In genomic region chr11:128582496-128583366, GRCh38 we compare ENCODE assay signal across 10 cellular contexts. TPM values are rescaled to one million over a fixed set of nuclear protein-coding genes. Genes with fewer than 3 reads are reported as not detected.
DNase-seq lines count a peak whose midpoint lies in the region; ATAC-seq and TF ChIP-seq lines count a peak whose summit lies in the region.
"Had no signal": no experiment of that assay in that cellular context is flagged by ENCODE, and none has a peak within 500 bp of the region (broad histone marks: within the 10 kb centered on the region; RNA-seq: fewer than 3 reads in every experiment).

No MANE protein-coding gene starts in this region.

- peaks cover 37% of the 10 kb centered on the region for H3K4me1 Mint-ChIP-seq in dendritic cell treated with granulocyte-macrophage colony-stimulating factor and Interleukin-4, amounts not matched to agents 40 ng/mL and 50 ng/mL, for 4 days (ENCODE audit: low read depth)
- H3K4me1 Mint-ChIP-seq in naive thymus-derived CD8-positive, alpha-beta T cell = peaks cover 26 to 65% (median 61%) of the 10 kb centered on the region in 4 donors

- peak overlapping the region; percentile 35 for H3K4me3 ChIP-seq in NB4 (ENCODE audit: low read depth, low read length)
- H3K4me3 ChIP-seq: breast epithelium had no signal

- no peaks in the 10 kb centered on the region for H3K9me3 Mint-ChIP-seq in dendritic cell treated with granulocyte-macrophage colony-stimulating factor and Interleukin-4, amounts not matched to agents 40 ng/mL and 50 ng/mL, for 4 days
- no peaks in the 10 kb centered on the region for H3K9me3 Mint-ChIP-seq in naive thymus-derived CD8-positive, alpha-beta T cell
- H3K9me3 Mint-ChIP-seq: stimulated activated effector memory CD8-positive, alpha-beta T cell treated with anti-CD3 and anti-CD28 coated beads, Interleukin-12 subunit alpha, Interleukin-12 subunit beta, amount 100 ng/mL, for 72 hours had no signal

- peak; percentile 52 to 73 for ATAC-seq in naive thymus-derived CD8-positive, alpha-beta T cell
- ATAC-seq in GM21786 (IDR thresholded peaks at IDR 0.05; ENCODE audit: unreplicated experiment) (no peak), GM21717 (IDR thresholded peaks at IDR 0.05; ENCODE audit: unreplicated experiment) (no peak), HG03342 (IDR thresholded peaks at IDR 0.05; ENCODE audit: unreplicated experiment) (no peak)
- ATAC-seq: stimulated activated effector memory CD8-positive, alpha-beta T cell treated with anti-CD3 and anti-CD28 coated beads, Interleukin-12 subunit alpha, Interleukin-12 subunit beta, amount 100 ng/mL, for 72 hours had no signal

- H3K27me3 Mint-ChIP-seq in dendritic cell treated with granulocyte-macrophage colony-stimulating factor and Interleukin-4, amounts not matched to agents 40 ng/mL and 50 ng/mL, for 4 days = peaks cover 10% of the 10 kb centered on the region
- no peaks in the 10 kb centered on the region for H3K27me3 Mint-ChIP-seq in naive thymus-derived CD8-positive, alpha-beta T cell

- no peak for TF ChIP-seq CTCF in NB4 (IDR thresholded peaks at IDR 0.05; ENCODE audit: low read depth, low read length)

- no peak for TF ChIP-seq POLR2A in NB4 (IDR thresholded peaks at IDR 0.05; ENCODE audit: extremely low read depth, insufficient read length)

- H3K36me3 Mint-ChIP-seq in dendritic cell treated with granulocyte-macrophage colony-stimulating factor and Interleukin-4, amounts not matched to agents 40 ng/mL and 50 ng/mL, for 4 days (ENCODE audit: low read depth) = no peaks in the 10 kb centered on the region
- H3K36me3 Mint-ChIP-seq in naive thymus-derived CD8-positive, alpha-beta T cell = no peaks in the 10 kb centered on the region
- H3K36me3 Mint-ChIP-seq: stimulated activated effector memory CD8-positive, alpha-beta T cell treated with anti-CD3 and anti-CD28 coated beads, Interleukin-12 subunit alpha, Interleukin-12 subunit beta, amount 100 ng/mL, for 72 hours had no signal

- DNase-seq in DMS 273 treated with DMSO at 0.1 percent for 48 hours (lab: John Stamatoyannopoulos, UW) = peak; percentile 48
- peak; percentile 79 for DNase-seq in NB4 (ENCODE audit: low read depth)
- no peak for DNase-seq in naive thymus-derived CD8-positive, alpha-beta T cell
- no peak for DNase-seq in NCI-H1436 (lab: John Stamatoyannopoulos, UW)

- peak overlapping the region; percentile 13 for H3K4me3 Mint-ChIP-seq in dendritic cell treated with granulocyte-macrophage colony-stimulating factor and Interleukin-4, amounts not matched to agents 40 ng/mL and 50 ng/mL, for 4 days
- peak overlapping the region; percentile 34 to 75 (median 66) for H3K4me3 Mint-ChIP-seq in naive thymus-derived CD8-positive, alpha-beta T cell
- H3K4me3 Mint-ChIP-seq: stimulated activated effector memory CD8-positive, alpha-beta T cell treated with anti-CD3 and anti-CD28 coated beads, Interleukin-12 subunit alpha, Interleukin-12 subunit beta, amount 100 ng/mL, for 72 hours had no signal

- H3K27ac Mint-ChIP-seq in dendritic cell treated with granulocyte-macrophage colony-stimulating factor and Interleukin-4, amounts not matched to agents 40 ng/mL and 50 ng/mL, for 4 days = no peak overlapping the region
- peak overlapping the region; percentile 7 to 95 (median 55) for H3K27ac Mint-ChIP-seq in naive thymus-derived CD8-positive, alpha-beta T cell
- H3K27ac Mint-ChIP-seq: stimulated activated effector memory CD8-positive, alpha-beta T cell treated with anti-CD3 and anti-CD28 coated beads, Interleukin-12 subunit alpha, Interleukin-12 subunit beta, amount 100 ng/mL, for 72 hours had no signal

- POLR2A ChIA-PET in naive thymus-derived CD8-positive, alpha-beta T cell (lab: Charles Lee) = interaction anchor here (1.2 to 1.9 kb wide), 5 partner anchors 14 to 47 kb away, joined by 3 to 6 read pairs (median 4); no protein-coding TSS in a partner anchor

- intact Hi-C loops in dendritic cell treated with granulocyte-macrophage colony-stimulating factor and Interleukin-4, amounts not matched to agents 40 ng/mL and 50 ng/mL, for 4 days (cut with micrococcal nuclease) = no loop called here

RNA-seq across cellular contexts. Expression of gene ETS1, which starts 4.6 kb away (rescaled TPM):
- total RNA-seq in naive thymus-derived CD8-positive, alpha-beta T cell = 100 to 1,000 TPM; 925 to 962 TPM
- 100 to 1,000 TPM; 407 to 433 (median 430) TPM for polyA plus RNA-seq in naive thymus-derived CD8-positive, alpha-beta T cell

Comparison
In these comparisons a context has a peak if more than half of its experiments do, and no peak if none do; other contexts are left out.
1. DNase-seq: peak in DMS 273 treated with DMSO at 0.1 percent for 48 hours (single experiment) and NB4 (single experiment); none in naive thymus-derived CD8-positive, alpha-beta T cell (0 of 10) and NCI-H1436 (single experiment).
2. ATAC-seq: peak in naive thymus-derived CD8-positive, alpha-beta T cell (2 of 2); none in GM21786 (single experiment), GM21717 (single experiment) and HG03342 (single experiment).